ENCODE assay signal across 22 cellular contexts in genomic region chr7:44762300-44762699, GRCh38. TPM values are rescaled to one million over a fixed set of nuclear protein-coding genes. Genes with fewer than 3 reads are reported as not detected.
DNase-seq lines count a peak whose midpoint lies in the region; ATAC-seq and TF ChIP-seq lines count a peak whose summit lies in the region.
"Had no signal": no experiment of that assay in that cellular context is flagged by ENCODE, and none has a peak within 500 bp of the region (broad histone marks: within the 10 kb centered on the region; RNA-seq: fewer than 3 reads in every experiment).

No MANE protein-coding gene starts in this region.

- TF ChIP-seq EP300 in suprapubic skin (IDR thresholded peaks at IDR 0.05), result no peak

- H3K4me1 ChIP-seq in esophagus squamous epithelium, result peaks cover 3 to 41% (median 6%) of the 10 kb centered on the region in 3 donors
- peaks cover 26% of the 10 kb centered on the region for H3K4me1 ChIP-seq in suprapubic skin
- H3K4me1 ChIP-seq: A549 had no signal

- H3K27ac Mint-ChIP-seq in T-helper 2 cell treated with Interferon-gamma antibody and Interleukin-4, amounts not matched to agents 5 μg/mL and 100 μg/mL, for 36 hours, result peak overlapping the region; percentile 52
- H3K27ac Mint-ChIP-seq: activated naive CD8-positive, alpha-beta T cell treated with anti-CD3 and anti-CD28 coated beads, Interleukin-2, amount 10 ng/mL, durations not matched to agents 7 days and 5 days; activated T-helper 2 cell treated with anti-CD3 and anti-CD28 coated beads, Interferon-gamma antibody, Interleukin-2, Interleukin-4, amounts not matched to agents 10 μg/mL and 5 μg/mL and 100 μg/mL, durations not matched to agents 14 hours and 24 hours and 36 hours; endodermal cell had no signal

- no peaks in the 10 kb centered on the region for H3K27me3 Mint-ChIP-seq in T-helper 2 cell treated with Interferon-gamma antibody and Interleukin-4, amounts not matched to agents 5 μg/mL and 100 μg/mL, for 36 hours (ENCODE audit: low read depth)
- H3K27me3 Mint-ChIP-seq: activated naive CD8-positive, alpha-beta T cell treated with anti-CD3 and anti-CD28 coated beads, Interleukin-2, amount 10 ng/mL, durations not matched to agents 7 days and 5 days had no signal

- H3K27me3 ChIP-seq in esophagus squamous epithelium (no peaks in the 10 kb centered on the region), suprapubic skin (no peaks in the 10 kb centered on the region)
- H3K27me3 ChIP-seq: body of pancreas, left lung had no signal

- no peak overlapping the region for H3K4me3 Mint-ChIP-seq in T-helper 2 cell treated with Interferon-gamma antibody and Interleukin-4, amounts not matched to agents 5 μg/mL and 100 μg/mL, for 36 hours
- H3K4me3 Mint-ChIP-seq: activated naive CD8-positive, alpha-beta T cell treated with anti-CD3 and anti-CD28 coated beads, Interleukin-2, amount 10 ng/mL, durations not matched to agents 7 days and 5 days; endodermal cell; H9; immature natural killer cell had no signal

- peak overlapping the region; percentile 55 for H3K27ac ChIP-seq in VCaP
- peak overlapping the region; percentile 3 to 80 (median 34) for H3K27ac ChIP-seq in esophagus squamous epithelium
- peak overlapping the region; percentile 61 for H3K27ac ChIP-seq in suprapubic skin
- H3K27ac ChIP-seq: A549, body of pancreas, left lung had no signal

- H3K9me3 Mint-ChIP-seq in T-helper 2 cell treated with Interferon-gamma antibody and Interleukin-4, amounts not matched to agents 5 μg/mL and 100 μg/mL, for 36 hours, result no peaks in the 10 kb centered on the region
- H3K9me3 Mint-ChIP-seq: activated naive CD8-positive, alpha-beta T cell treated with anti-CD3 and anti-CD28 coated beads, Interleukin-2, amount 10 ng/mL, durations not matched to agents 7 days and 5 days; activated T-helper 2 cell treated with anti-CD3 and anti-CD28 coated beads, Interferon-gamma antibody, Interleukin-2, Interleukin-4, amounts not matched to agents 10 μg/mL and 5 μg/mL and 100 μg/mL, durations not matched to agents 14 hours and 24 hours and 36 hours; endodermal cell; H9; immature natural killer cell had no signal

- TF ChIP-seq POLR2A in esophagus squamous epithelium (IDR thresholded peaks at IDR 0.05), result no peak
- TF ChIP-seq POLR2A in suprapubic skin (IDR thresholded peaks at IDR 0.05), result no peak

- H3K4me1 Mint-ChIP-seq in T-helper 2 cell treated with Interferon-gamma antibody and Interleukin-4, amounts not matched to agents 5 μg/mL and 100 μg/mL, for 36 hours (ENCODE audit: low read depth), result no peaks in the 10 kb centered on the region
- H3K4me1 Mint-ChIP-seq: activated naive CD8-positive, alpha-beta T cell treated with anti-CD3 and anti-CD28 coated beads, Interleukin-2, amount 10 ng/mL, durations not matched to agents 7 days and 5 days; endodermal cell had no signal

- ATAC-seq in HG03460 (IDR thresholded peaks at IDR 0.05; ENCODE audit: unreplicated experiment) (no peak), HG03565 (IDR thresholded peaks at IDR 0.05; ENCODE audit: unreplicated experiment) (no peak), GM19351 (IDR thresholded peaks at IDR 0.05; ENCODE audit: unreplicated experiment) (no peak)
- ATAC-seq: A549, body of pancreas had no signal

- H3K36me3 Mint-ChIP-seq in T-helper 2 cell treated with Interferon-gamma antibody and Interleukin-4, amounts not matched to agents 5 μg/mL and 100 μg/mL, for 36 hours (ENCODE audit: low read depth), result peaks cover 41% of the 10 kb centered on the region

- WGBS in esophagus squamous epithelium, 2 donors, result 57 to 74% methylated on average over 6 to 8 of the region's 9 CpGs
- WGBS in suprapubic skin, result 69% methylated on average over 9 of the region's 9 CpGs

- intact Hi-C loops in esophagus squamous epithelium (cut with DNase I), result no loop called here

- TF ChIP-seq CTCF in VCaP (conservative IDR thresholded peaks at IDR 0.05) (no peak), esophagus squamous epithelium (IDR thresholded peaks at IDR 0.05) (no peak), suprapubic skin (IDR thresholded peaks at IDR 0.05) (no peak)

- DNase-seq in T-helper 2 cell treated with Interferon-gamma antibody and Interleukin-4, amounts not matched to agents 5 μg/mL and 100 μg/mL, for 36 hours (ENCODE audit: low spot score), result no peak
- DNase-seq in T-helper 2 cell (no peak), esophagus squamous epithelium (lab: John Stamatoyannopoulos, UW) (no peak), suprapubic skin (ENCODE audit: low spot score in 2 of 2) (no peak)
- DNase-seq: activated CD4-positive, alpha-beta T cell treated with anti-CD3 and anti-CD28 coated beads for 4 hours; activated naive CD8-positive, alpha-beta T cell treated with anti-CD3 and anti-CD28 coated beads, Interleukin-2, amount 10 ng/mL, durations not matched to agents 7 days and 5 days; C1 segment of cervical spinal cord; DMS 273 treated with DMSO at 0.1 percent for 48 hours; immature natural killer cell; left lung; NCI-H526 treated with DMSO at 0.1 percent for 48 hours; stimulated activated CD4-positive, alpha-beta T cell treated with anti-CD3 and anti-CD28 coated beads, Interleukin-4, amount 100 ng/mL, for 24 hours; SW 1271 had no signal

- H3K4me3 ChIP-seq in esophagus squamous epithelium (peak overlapping the region in 1 of 4 donors; percentile 5), suprapubic skin (no peak overlapping the region)
- H3K4me3 ChIP-seq: A549, body of pancreas, left lung had no signal

- H3K36me3 ChIP-seq in esophagus squamous epithelium, result peaks cover 41 to 100% (median 60%) of the 10 kb centered on the region in 3 donors
- H3K36me3 ChIP-seq in suprapubic skin, result peaks cover 90% of the 10 kb centered on the region

- no peaks in the 10 kb centered on the region for H3K9me3 ChIP-seq in esophagus squamous epithelium
- H3K9me3 ChIP-seq in suprapubic skin, result no peaks in the 10 kb centered on the region
- H3K9me3 ChIP-seq: A549, body of pancreas, left lung had no signal

RNA-seq across cellular contexts. Expression of gene ZMIZ2, which starts 13.7 kb away (rescaled TPM):
- total RNA-seq in esophagus squamous epithelium (10 to 100 TPM in 3 of 4 donors, 1 to 10 TPM in 1; 6.9 to 25.4 (median 18.3) TPM), suprapubic skin (10 to 100 TPM; 26.4 to 97.8 (median 38.4) TPM)

RNA-seq across cellular contexts. Expression of gene PPIA, which starts 34.2 kb away (rescaled TPM):
- total RNA-seq in esophagus squamous epithelium, result 1,000 to 10,000 TPM; 1,726 to 3,682 (median 2,875) TPM
- total RNA-seq in suprapubic skin, result 1,000 to 10,000 TPM; 1,253 to 2,742 (median 2,206) TPM
